ENCODE assay signal across 32 cellular contexts in genomic region chr11:124971810-124972209, GRCh38. TPM values are rescaled to one million over a fixed set of nuclear protein-coding genes. Genes with fewer than 3 reads are reported as not detected.
"Had no signal": no experiment of that assay in that cellular context is flagged by ENCODE, and none has a peak within 500 bp of the region (broad histone marks: within the 10 kb centered on the region; RNA-seq: fewer than 3 reads in every experiment).

No MANE protein-coding gene starts in this region.

- H3K36me3 ChIP-seq: ascending aorta, breast epithelium, esophagus muscularis mucosa, gastroesophageal sphincter, heart right ventricle had no signal

- ATAC-seq: activated naive CD4-positive, alpha-beta T cell treated with anti-CD3 and anti-CD28 coated beads, Interleukin-2, amount 50 U/mL, for 72 hours; activated T-cell treated with anti-CD3 and anti-CD28 coated beads, Interleukin-2, amount 50 U/mL, for 72 hours; foreskin keratinocyte; gastroesophageal sphincter; heart right ventricle had no signal

- H3K27ac ChIP-seq: ascending aorta, breast epithelium, coronary artery, dorsolateral prefrontal cortex, esophagus muscularis mucosa, foreskin keratinocyte, gastroesophageal sphincter, heart right ventricle, VCaP had no signal

- DNase-seq: activated CD4-positive, alpha-beta memory T cell treated with anti-CD3 and anti-CD28 coated beads, Interleukin-2, amount 10 ng/mL, durations not matched to agents 7 days and 5 days; activated CD4-positive, alpha-beta T cell treated with anti-CD3 and anti-CD28 coated beads for 1 hour; activated CD4-positive, alpha-beta T cell treated with anti-CD3 and anti-CD28 coated beads for 4 hours; activated CD4-positive, alpha-beta T cell treated with anti-CD3 and anti-CD28 coated beads, Interleukin-2, amount 10 ng/mL, durations not matched to agents 7 days and 5 days; activated CD4-positive, alpha-beta T cell treated with anti-CD3 and anti-CD28 coated beads, Interleukin-2, amount 50 U/mL, for 4 hours; activated CD8-positive, alpha-beta memory T cell treated with anti-CD3 and anti-CD28 coated beads, Interleukin-2, amount 50 U/mL, for 48 hours; activated gamma-delta T cell; activated naive CD4-positive, alpha-beta T cell; activated naive CD4-positive, alpha-beta T cell treated with anti-CD3 and anti-CD28 coated beads, Interleukin-2, amount 10 ng/mL, durations not matched to agents 7 days and 5 days; activated naive CD8-positive, alpha-beta T cell treated with anti-CD3 and anti-CD28 coated beads, Interleukin-2, amount 10 ng/mL, durations not matched to agents 7 days and 5 days; activated T-cell treated with anti-CD3 and anti-CD28 coated beads for 4 hours; activated T-cell treated with anti-CD3 and anti-CD28 coated beads, Interleukin-2, amount 50 U/mL, for 24 hours; activated T-cell treated with anti-CD3 and anti-CD28 coated beads, Interleukin-2, amount 50 U/mL, for 72 hours; dorsolateral prefrontal cortex; effector memory CD4-positive, alpha-beta T cell; endodermal cell; erythroblast; foreskin keratinocyte; heart right ventricle; T-helper 2 cell had no signal

- H3K27me3 ChIP-seq: ascending aorta, breast epithelium, dorsolateral prefrontal cortex, esophagus muscularis mucosa, foreskin keratinocyte, gastroesophageal sphincter, heart right ventricle had no signal

- H3K9me3 ChIP-seq: ascending aorta, breast epithelium, esophagus muscularis mucosa, gastroesophageal sphincter had no signal

- H3K4me1 ChIP-seq: ascending aorta, breast epithelium, esophagus muscularis mucosa, foreskin keratinocyte, gastroesophageal sphincter, heart right ventricle had no signal

- H3K4me3 ChIP-seq: ascending aorta, breast epithelium, coronary artery, dorsolateral prefrontal cortex, esophagus muscularis mucosa, gastroesophageal sphincter, heart right ventricle had no signal

RNA-seq across cellular contexts. Expression of gene CCDC15, which starts 17.8 kb away (rescaled TPM):
- total RNA-seq: ascending aorta had no signal

RNA-seq across cellular contexts. Expression of gene HEPACAM, which starts 36.0 kb away (rescaled TPM):
- total RNA-seq: activated CD4-positive, alpha-beta memory T cell treated with anti-CD3 and anti-CD28 coated beads, Interleukin-2, amount 10 ng/mL, durations not matched to agents 7 days and 5 days; activated CD4-positive, alpha-beta T cell treated with anti-CD3 and anti-CD28 coated beads, Interleukin-2, amount 10 ng/mL, durations not matched to agents 7 days and 5 days; activated naive CD4-positive, alpha-beta T cell treated with anti-CD3 and anti-CD28 coated beads, Interleukin-2, amount 50 U/mL, for 72 hours; activated naive CD8-positive, alpha-beta T cell treated with anti-CD3 and anti-CD28 coated beads, Interleukin-2, amount 10 ng/mL, durations not matched to agents 7 days and 5 days; activated T-cell treated with anti-CD3 and anti-CD28 coated beads, Interleukin-2, amount 50 U/mL, for 72 hours; ascending aorta; endodermal cell; foreskin keratinocyte; glomerular endothelial cell; T-helper 1 cell treated with Interleukin-12 subunit alpha and Interleukin-12 subunit beta and Interleukin-4 antibody, amounts not matched to agents 30 ng/mL and 1 ng/mL, for 36 hours; WTC11 had no signal
- polyA plus RNA-seq: foreskin keratinocyte had no signal

RNA-seq across cellular contexts. Expression of gene HEPN1, which starts 52.8 kb away (rescaled TPM):
- total RNA-seq: activated CD4-positive, alpha-beta memory T cell treated with anti-CD3 and anti-CD28 coated beads, Interleukin-2, amount 10 ng/mL, durations not matched to agents 7 days and 5 days; activated CD4-positive, alpha-beta T cell treated with anti-CD3 and anti-CD28 coated beads, Interleukin-2, amount 10 ng/mL, durations not matched to agents 7 days and 5 days; activated naive CD4-positive, alpha-beta T cell treated with anti-CD3 and anti-CD28 coated beads, Interleukin-2, amount 50 U/mL, for 72 hours; activated naive CD8-positive, alpha-beta T cell treated with anti-CD3 and anti-CD28 coated beads, Interleukin-2, amount 10 ng/mL, durations not matched to agents 7 days and 5 days; activated T-cell treated with anti-CD3 and anti-CD28 coated beads, Interleukin-2, amount 50 U/mL, for 72 hours; ascending aorta; breast epithelium; cardiac septum; cerebellum; endodermal cell; esophagus muscularis mucosa; foreskin keratinocyte; heart right ventricle; T-helper 1 cell treated with Interleukin-12 subunit alpha and Interleukin-12 subunit beta and Interleukin-4 antibody, amounts not matched to agents 30 ng/mL and 1 ng/mL, for 36 hours; WTC11 had no signal
- polyA plus RNA-seq: foreskin keratinocyte had no signal
